11 cellular contexts compared by ENCODE assay signal in genomic region chr10:14586901-14587300, GRCh38.
DNase-seq lines count a peak whose midpoint lies in the region; ATAC-seq and TF ChIP-seq lines count a peak whose summit lies in the region.
"Had no signal": no experiment of that assay in that cellular context is flagged by ENCODE, and none has a peak within 500 bp of the region (broad histone marks: within the 10 kb centered on the region; RNA-seq: fewer than 3 reads in every experiment).

No MANE protein-coding gene starts in this region.

- peak overlapping the region; percentile 88 to 94 (median 93) for H3K27ac Mint-ChIP-seq in IgD-negative memory B cell
- H3K27ac Mint-ChIP-seq in activated T-helper 1 cell treated with anti-CD3 and anti-CD28 coated beads, Interleukin-12 subunit alpha, Interleukin-12 subunit beta, Interleukin-2, Interleukin-4 antibody, amounts not matched to agents 30 ng/mL and 10 ng/mL and 1 ng/mL, durations not matched to agents 14 hours and 24 hours and 36 hours: peak overlapping the region; percentile 83

- no peaks in the 10 kb centered on the region for H3K36me3 ChIP-seq in A673 (ENCODE audit: insufficient read depth, low read length, poor library complexity, severe bottlenecking)
- H3K36me3 ChIP-seq: thoracic aorta had no signal

- H3K4me3 Mint-ChIP-seq in IgD-negative memory B cell: peak overlapping the region in 3 of 4 donors; percentile 14 to 38 (median 17)
- peak overlapping the region; percentile 63 for H3K4me3 Mint-ChIP-seq in activated T-helper 1 cell treated with anti-CD3 and anti-CD28 coated beads, Interleukin-12 subunit alpha, Interleukin-12 subunit beta, Interleukin-2, Interleukin-4 antibody, amounts not matched to agents 30 ng/mL and 10 ng/mL and 1 ng/mL, durations not matched to agents 14 hours and 24 hours and 36 hours

- DNase-seq in CD1c-positive myeloid dendritic cell (ENCODE audit: extremely low spot score): peak; percentile 33
- DNase-seq in activated T-helper 1 cell treated with anti-CD3 and anti-CD28 coated beads, Interleukin-12 subunit alpha, Interleukin-12 subunit beta, Interleukin-2, Interleukin-4 antibody, amounts not matched to agents 30 ng/mL and 10 ng/mL and 1 ng/mL, durations not matched to agents 14 hours and 24 hours and 36 hours (ENCODE audit: low spot score): no peak
- DNase-seq in left colon: peak; percentile 45 to 61
- DNase-seq in A673 (ENCODE audit: low spot score): no peak
- DNase-seq in NCI-H226: no peak
- DNase-seq: erythroblast had no signal

- H3K27me3 Mint-ChIP-seq in IgD-negative memory B cell: peaks cover 1% of the 10 kb centered on the region
- no peaks in the 10 kb centered on the region for H3K27me3 Mint-ChIP-seq in activated T-helper 1 cell treated with anti-CD3 and anti-CD28 coated beads, Interleukin-12 subunit alpha, Interleukin-12 subunit beta, Interleukin-2, Interleukin-4 antibody, amounts not matched to agents 30 ng/mL and 10 ng/mL and 1 ng/mL, durations not matched to agents 14 hours and 24 hours and 36 hours (ENCODE audit: insufficient read depth)

- no peaks in the 10 kb centered on the region for H3K9me3 Mint-ChIP-seq in IgD-negative memory B cell
- H3K9me3 Mint-ChIP-seq in activated T-helper 1 cell treated with anti-CD3 and anti-CD28 coated beads, Interleukin-12 subunit alpha, Interleukin-12 subunit beta, Interleukin-2, Interleukin-4 antibody, amounts not matched to agents 30 ng/mL and 10 ng/mL and 1 ng/mL, durations not matched to agents 14 hours and 24 hours and 36 hours: no peaks in the 10 kb centered on the region

- peaks cover 8% of the 10 kb centered on the region for H3K4me1 ChIP-seq in A673 (ENCODE audit: insufficient read depth, low read length, poor library complexity, severe bottlenecking)

- intact Hi-C loops in activated T-helper 1 cell treated with anti-CD3 and anti-CD28 coated beads, Interleukin-12 subunit alpha, Interleukin-12 subunit beta, Interleukin-2, Interleukin-4 antibody, amounts not matched to agents 30 ng/mL and 10 ng/mL and 1 ng/mL, durations not matched to agents 14 hours and 24 hours and 36 hours (cut with micrococcal nuclease): loop anchor here (1.0 to 5.0 kb wide), 3 partner anchors 15 to 370 kb away; partner anchors contain the start of gene MEIG1
- intact Hi-C loops in left colon (cut with DNase I, micrococcal nuclease): no loop called here
- intact Hi-C loops in A673 (cut with micrococcal nuclease; ENCODE audit: unreplicated experiment): no loop called here

- no peaks in the 10 kb centered on the region for H3K27me3 ChIP-seq in A673 (replicated peaks; ENCODE audit: insufficient read depth, low read depth, low read length, poor library complexity)

- H3K4me3 ChIP-seq in A673 (ENCODE audit: low read depth, low read length, poor library complexity, severe bottlenecking): no peak overlapping the region

- peaks cover 7% of the 10 kb centered on the region for H3K36me3 Mint-ChIP-seq in IgD-negative memory B cell
- H3K36me3 Mint-ChIP-seq in activated T-helper 1 cell treated with anti-CD3 and anti-CD28 coated beads, Interleukin-12 subunit alpha, Interleukin-12 subunit beta, Interleukin-2, Interleukin-4 antibody, amounts not matched to agents 30 ng/mL and 10 ng/mL and 1 ng/mL, durations not matched to agents 14 hours and 24 hours and 36 hours (ENCODE audit: low read depth): peaks cover 48% of the 10 kb centered on the region

- H3K27ac ChIP-seq in A673 (ENCODE audit: low read depth, low read length, poor library complexity, severe bottlenecking): no peak overlapping the region
- H3K27ac ChIP-seq: KMS-11 had no signal

- BruUV-seq in A673 (replicated peaks; lab: Mats Ljungman, UMichigan): no TSS peak

- H3K9me3 ChIP-seq in A673 (ENCODE audit: low read depth, low read length, poor library complexity, severe bottlenecking): no peaks in the 10 kb centered on the region
- H3K9me3 ChIP-seq: thoracic aorta had no signal

- POLR2A ChIA-PET in A673 (lab: Charles Lee; ENCODE audit: low non-redundant PET): no interaction called here

- CTCF ChIA-PET in A673 (lab: Charles Lee): no interaction called here

- no peak for TF ChIP-seq CTCF in A673 (conservative IDR thresholded peaks at IDR 0.05; ENCODE audit: low read depth, low read length)

- ATAC-seq in left colon (peak; percentile 48), GM18858 (IDR thresholded peaks at IDR 0.05; ENCODE audit: unreplicated experiment) (no peak), GM18511 (IDR thresholded peaks at IDR 0.05; ENCODE audit: unreplicated experiment) (no peak)

- peaks cover 83 to 88% (median 86%) of the 10 kb centered on the region in 3 donors for H3K4me1 Mint-ChIP-seq in IgD-negative memory B cell
- peaks cover 97% of the 10 kb centered on the region for H3K4me1 Mint-ChIP-seq in activated T-helper 1 cell treated with anti-CD3 and anti-CD28 coated beads, Interleukin-12 subunit alpha, Interleukin-12 subunit beta, Interleukin-2, Interleukin-4 antibody, amounts not matched to agents 30 ng/mL and 10 ng/mL and 1 ng/mL, durations not matched to agents 14 hours and 24 hours and 36 hours (ENCODE audit: low read depth)

Comparison
In these comparisons a context has a peak if more than half of its experiments do, and no peak if none do; other contexts are left out.
1. DNase-seq: peak in CD1c-positive myeloid dendritic cell (single experiment) and left colon (2 of 2); none in activated T-helper 1 cell treated with anti-CD3 and anti-CD28 coated beads, Interleukin-12 subunit alpha, Interleukin-12 subunit beta, Interleukin-2, Interleukin-4 antibody, amounts not matched to agents 30 ng/mL and 10 ng/mL and 1 ng/mL, durations not matched to agents 14 hours and 24 hours and 36 hours (single experiment), A673 (single experiment) and NCI-H226 (single experiment).